ENCODE assay signal across 22 cellular contexts in genomic region chr10:100725869-100726426, GRCh38. TPM values are rescaled to one million over a fixed set of nuclear protein-coding genes. Genes with fewer than 3 reads are reported as not detected.
DNase-seq lines count a peak whose midpoint lies in the region; ATAC-seq, FAIRE-seq and TF ChIP-seq lines count a peak whose summit lies in the region.
"Had no signal": no experiment of that assay in that cellular context is flagged by ENCODE, and none has a peak within 500 bp of the region (broad histone marks: within the 10 kb centered on the region; RNA-seq: fewer than 3 reads in every experiment).

No MANE protein-coding gene starts in this region.

- ATAC-seq in SK-N-SH treated with all-trans-retinoic acid at 6 μM for 48 hours: no peak
- ATAC-seq: A549, HepG2 had no signal

- H3K18ac ChIP-seq in H1 (ENCODE audit: extremely low read depth, low read length): no peak overlapping the region

- TF ChIP-seq CTCF in SK-N-SH (IDR thresholded peaks at IDR 0.05) (no peak), H1 (IDR thresholded peaks at IDR 0.05; ENCODE audit: control extremely low read depth in 1 of 3, insufficient read depth in 1 of 3, low read depth in 1 of 3, low read length in 3 of 3) (no peak), nephron progenitor cell (IDR thresholded peaks at IDR 0.05) (no peak), spleen (IDR thresholded peaks at IDR 0.05 in 8 of 11, conservative IDR thresholded peaks at IDR 0.05 in 3 of 11) (no peak), OCI-LY7 (conservative IDR thresholded peaks at IDR 0.05; ENCODE audit: low read length) (no peak)

- no peak overlapping the region for H2BK120ac ChIP-seq in H1 (replicated peaks; ENCODE audit: low read depth, low read length)

- H4K20me1 ChIP-seq in SK-N-SH (ENCODE audit: insufficient read depth) (no peaks in the 10 kb centered on the region), H1 (replicated peaks in 1 of 2; ENCODE audit: control insufficient read depth in 1 of 2, insufficient read depth in 2 of 2, low read length in 2 of 2) (peaks cover 16 to 23% of the 10 kb centered on the region in 2 experiments), OCI-LY7 (ENCODE audit: insufficient read depth, low read length) (no peaks in the 10 kb centered on the region)

- H2AK5ac ChIP-seq in H1 (ENCODE audit: low read depth, low read length): peak overlapping the region; percentile 45; the same call in 1 of the 2 replicates

- H3K4me2 ChIP-seq in SK-N-SH (no peak overlapping the region), H1 (ENCODE audit: insufficient read depth in 1 of 2, low read depth in 2 of 2, low read length in 2 of 2) (no peak overlapping the region), OCI-LY7 (ENCODE audit: low read length) (no peak overlapping the region)
- H3K4me2 ChIP-seq: A549 had no signal

- H3K4me1 Mint-ChIP-seq in nephron progenitor cell: peaks cover 62% of the 10 kb centered on the region

- H3K4me3 Mint-ChIP-seq in nephron progenitor cell: peak overlapping the region; percentile 47
- H3K4me3 Mint-ChIP-seq: CD4-positive, alpha-beta T cell had no signal

- no peak overlapping the region; the same call in 1 of the 2 replicates for H2BK20ac ChIP-seq in H1 (ENCODE audit: low read length)

- H3K36me3 ChIP-seq in SK-N-SH (replicated peaks in 1 of 2; ENCODE audit: control insufficient read depth in 1 of 2, insufficient read depth in 2 of 2, low read length in 1 of 2): no peaks in the 10 kb centered on the region
- peaks cover 0 to 11% (median 0%) of the 10 kb centered on the region in 4 experiments; a peak in 1 of 8 replicates for H3K36me3 ChIP-seq in H1 (ENCODE audit: control insufficient read depth in 2 of 4, insufficient read depth in 4 of 4, low read length in 3 of 4)
- H3K36me3 ChIP-seq in spleen: no peaks in the 10 kb centered on the region
- no peaks in the 10 kb centered on the region for H3K36me3 ChIP-seq in OCI-LY7 (ENCODE audit: insufficient read depth, low read length)

- no peak overlapping the region for H4K91ac ChIP-seq in H1 (replicated peaks; ENCODE audit: insufficient read length, low read length)

- H2BK15ac ChIP-seq in H1 (ENCODE audit: low read length): no peak overlapping the region

- H3K27ac ChIP-seq in SK-N-SH (ENCODE audit: low read depth in 2 of 2, low read length in 1 of 2) (no peak overlapping the region), H1 (ENCODE audit: low read depth, low read length) (no peak overlapping the region), spleen (no peak overlapping the region), OCI-LY7 (ENCODE audit: low read depth, low read length, poor library complexity, severe bottlenecking) (no peak overlapping the region)
- H3K27ac ChIP-seq: 22Rv1, A549, C4-2B had no signal

- no peak overlapping the region for H3K9ac ChIP-seq in SK-N-SH
- no peak overlapping the region for H3K9ac ChIP-seq in H1 (replicated peaks in 1 of 4; ENCODE audit: extremely low read depth in 1 of 4, low read depth in 3 of 4, low read length in 3 of 4)

- H3K36me3 Mint-ChIP-seq in nephron progenitor cell (ENCODE audit: low read depth): no peaks in the 10 kb centered on the region
- H3K36me3 Mint-ChIP-seq: IgD-negative memory B cell had no signal

- intact Hi-C loops in spleen (cut with DNase I; ENCODE audit: low total_unique reads): no loop called here
- intact Hi-C loops in OCI-LY7 (cut with micrococcal nuclease; ENCODE audit: unreplicated experiment): no loop called here

- peak; percentile 30 for DNase-seq in SK-N-SH
- no peak for DNase-seq in H1 (ENCODE audit: low read depth in 1 of 2, low spot score in 2 of 2)
- no peak for DNase-seq in nephron progenitor cell
- DNase-seq in spleen: peak; percentile 42
- DNase-seq in NCI-H187 (lab: John Stamatoyannopoulos, UW): no peak
- no peak for DNase-seq in OCI-LY7 (ENCODE audit: low spot score)
- no peak for DNase-seq in HT-29 (ENCODE audit: low spot score)
- DNase-seq: AML-193; CD4-positive, alpha-beta T cell; GOT3; HCEC 1CT had no signal

- CTCF ChIA-PET in SK-N-SH (lab: Yijun Ruan, JAX): interaction anchor here (1.2 to 2.9 kb wide), 5 partner anchors 14 to 164 kb away, joined by 3 to 20 read pairs (median 11); no protein-coding TSS in a partner anchor
- CTCF ChIA-PET in H1 (lab: Charles Lee; ENCODE audit: partially characterized antibody): interaction anchor here (0.8 to 7.5 kb wide), 13 partner anchors 10 to 416 kb away, joined by 3 to 95 read pairs (median 4); no protein-coding TSS in a partner anchor
- CTCF ChIA-PET in OCI-LY7 (lab: Charles Lee; ENCODE audit: unreplicated experiment): no interaction called here

- H2BK12ac ChIP-seq in H1 (ENCODE audit: low read depth, low read length): peak overlapping the region; percentile 50; the same call in 1 of the 2 replicates

- peaks cover 85% of the 10 kb centered on the region for H3K27me3 ChIP-seq in SK-N-SH (ENCODE audit: insufficient read depth)
- H3K27me3 ChIP-seq in H1 (replicated peaks in 1 of 4; ENCODE audit: control insufficient read depth in 3 of 4, extremely low read depth in 1 of 4, insufficient read depth in 3 of 4, low read length in 3 of 4): peaks cover 86 to 98% (median 95%) of the 10 kb centered on the region in 4 experiments
- H3K27me3 ChIP-seq in spleen (replicated peaks in 1 of 7): peaks cover 8 to 100% (median 83%) of the 10 kb centered on the region in 7 donors

- no peak overlapping the region for H4K8ac ChIP-seq in H1 (ENCODE audit: extremely low read depth, insufficient read depth, low read length)

- H2AFZ ChIP-seq in SK-N-SH (ENCODE audit: low read depth): no peak overlapping the region
- H2AFZ ChIP-seq in H1 (ENCODE audit: low read length): no peak overlapping the region
- no peak overlapping the region for H2AFZ ChIP-seq in OCI-LY7 (ENCODE audit: low read length)

- peaks cover 0 to 9% of the 10 kb centered on the region in 2 experiments; a peak in 1 of 4 replicates for H3K4me1 ChIP-seq in SK-N-SH (ENCODE audit: control insufficient read depth in 1 of 2, insufficient read depth in 2 of 2, low read depth in 1 of 2, low read length in 1 of 2)
- peaks cover under 1 to 12% (median 2%) of the 10 kb centered on the region in 4 experiments; a peak in 6 of 7 replicates for H3K4me1 ChIP-seq in H1 (replicated peaks in 1 of 4; ENCODE audit: control insufficient read depth in 3 of 4, insufficient read depth in 4 of 4, low read length in 3 of 4)
- H3K4me1 ChIP-seq in spleen: peaks cover 13 to 35% (median 30%) of the 10 kb centered on the region in 6 donors
- H3K4me1 ChIP-seq in OCI-LY7 (ENCODE audit: insufficient read depth, low read length, poor library complexity, severe bottlenecking): no peaks in the 10 kb centered on the region

- no peaks in the 10 kb centered on the region for H3K9me2 ChIP-seq in SK-N-SH
- H3K9me2 ChIP-seq in OCI-LY7 (ENCODE audit: insufficient read depth, low read length): no peaks in the 10 kb centered on the region

- no peak overlapping the region for H3K56ac ChIP-seq in H1 (replicated peaks; ENCODE audit: insufficient read length, low read depth, low read length)

- peaks cover 2% of the 10 kb centered on the region; the same call in 1 of the 2 replicates for H3K23me2 ChIP-seq in H1 (ENCODE audit: low read depth, low read length)

- no peaks in the 10 kb centered on the region for H3F3A ChIP-seq in SK-N-SH (replicated peaks; ENCODE audit: insufficient read depth)

- H3K4me3 ChIP-seq in SK-N-SH (ENCODE audit: low read depth in 2 of 2, low read length in 1 of 2) (no peak overlapping the region), H1 (ENCODE audit: extremely low read depth in 1 of 4, insufficient read depth in 2 of 4, low read depth in 3 of 4, low read length in 4 of 4) (no peak overlapping the region), spleen (no peak overlapping the region), OCI-LY7 (ENCODE audit: low read depth, low read length, poor library complexity, severe bottlenecking) (no peak overlapping the region)
- H3K4me3 ChIP-seq: A549 had no signal

- no TSS peak for BruUV-seq in OCI-LY7 (replicated peaks; lab: Mats Ljungman, UMichigan)

- no peak for FAIRE-seq in H1 (lab: Jason Lieb, UNC)
- FAIRE-seq: A549, D721Med, G401.6, GM12891, HepG2 had no signal

- no peak overlapping the region for H3K4ac ChIP-seq in H1 (replicated peaks; ENCODE audit: insufficient read length, low read depth, low read length)

- H3K79me1 ChIP-seq in H1 (ENCODE audit: low read depth, low read length): no peaks in the 10 kb centered on the region

- no peak overlapping the region for H3K14ac ChIP-seq in H1 (ENCODE audit: insufficient read length)

- no peaks in the 10 kb centered on the region for H3K9me3 Mint-ChIP-seq in nephron progenitor cell
- H3K9me3 Mint-ChIP-seq: CD4-positive, alpha-beta T cell had no signal

- peaks cover 34% of the 10 kb centered on the region for H3K27me3 Mint-ChIP-seq in nephron progenitor cell (ENCODE audit: low read depth, poor library complexity)

- no peak for TF ChIP-seq RAD21 in SK-N-SH (IDR thresholded peaks at IDR 0.05; ENCODE audit: low read length)
- no peak for TF ChIP-seq RAD21 in H1 (IDR thresholded peaks at IDR 0.05 in 1 of 2, conservative IDR thresholded peaks at IDR 0.05 in 1 of 2; ENCODE audit: low read depth in 2 of 2, low read length in 2 of 2)

- TF ChIP-seq EP300 in SK-N-SH (IDR thresholded peaks at IDR 0.05; ENCODE audit: borderline replicate concordance in 1 of 2, low read depth in 1 of 2, low read length in 1 of 2) (no peak), H1 (IDR thresholded peaks at IDR 0.05; ENCODE audit: borderline replicate concordance in 1 of 2, low read depth in 2 of 2, low read length in 2 of 2) (no peak)

- H3K9me3 ChIP-seq in SK-N-SH (no peaks in the 10 kb centered on the region), H1 (ENCODE audit: insufficient read depth in 2 of 2, low read depth in 1 of 2, low read length in 1 of 2) (no peaks in the 10 kb centered on the region), spleen (no peaks in the 10 kb centered on the region), OCI-LY7 (ENCODE audit: low read length) (no peaks in the 10 kb centered on the region)
- H3K9me3 ChIP-seq: A549, Caco-2 had no signal

- no peak overlapping the region for H3K27ac Mint-ChIP-seq in nephron progenitor cell
- H3K27ac Mint-ChIP-seq: CD4-positive, alpha-beta T cell had no signal

- no peak overlapping the region for H4K5ac ChIP-seq in H1 (ENCODE audit: insufficient read length, low read depth, low read length)

- no peaks in the 10 kb centered on the region for H3K79me2 ChIP-seq in SK-N-SH (ENCODE audit: insufficient read depth)
- H3K79me2 ChIP-seq in H1 (ENCODE audit: control insufficient read depth in 1 of 2, insufficient read depth in 2 of 2, low read length in 2 of 2): no peaks in the 10 kb centered on the region
- no peaks in the 10 kb centered on the region for H3K79me2 ChIP-seq in OCI-LY7 (ENCODE audit: insufficient read depth, low read depth, low read length)

- TF ChIP-seq POLR2A in H1 (IDR thresholded peaks at IDR 0.05; ENCODE audit: control extremely low read depth in 1 of 2, low read depth in 2 of 2, low read length in 2 of 2) (no peak), spleen (IDR thresholded peaks at IDR 0.05) (no peak)

- POLR2A ChIA-PET in SK-N-SH (lab: Yijun Ruan, JAX) (no interaction called here), H1 (lab: Charles Lee; ENCODE audit: partially characterized antibody) (interaction anchor here (1.3 kb wide), 1 partner anchor 163 kb away, joined by 4 read pairs; no protein-coding TSS in a partner anchor), OCI-LY7 (lab: Charles Lee) (no interaction called here)

- no peak overlapping the region for H3K23ac ChIP-seq in H1 (ENCODE audit: insufficient read length)

- 85% methylated on average over 2 of the region's 2 CpGs for WGBS in SK-N-SH (ENCODE audit: low lambda C conversion rate)
- 96% methylated on average over 2 of the region's 2 CpGs; no CpG with 5 or more reads in 1 of the 2 experiments for WGBS in H1 (ENCODE audit: extremely low coverage in 1 of 2, insufficient coverage in 1 of 2, insufficient read length in 1 of 2, insufficient replicate concordance in 2 of 2, low coverage in 1 of 2, low lambda C conversion rate in 2 of 2, missing lambda C conversion rate in 1 of 2), 2 experiments
- 93 to 100% (median 97%) methylated on average over 2 of the region's 2 CpGs for WGBS in spleen, 5 donors

- H2BK5ac ChIP-seq in H1 (ENCODE audit: low read depth, low read length): no peak overlapping the region

RNA-seq across cellular contexts. Expression of gene PAX2, which starts 19.4 kb away (rescaled TPM):
- not detected in 2 replicates for polyA plus RNA-seq in SK-N-SH (2012; rRNA removed)
- not detected in 2 replicates for polyA plus RNA-seq in SK-N-SH (2012; cell fraction: cytosol; rRNA removed)
- 0.08 TPM in 1 of 2 replicates, not detected in the other for polyA plus RNA-seq in SK-N-SH (2012; cell fraction: nucleus; rRNA removed)
- not detected in 2 replicates for total RNA-seq in H1 (2021; fragmentation: NEBNext Ultra II Directional; extraction: Animal tissue kit (Norgen Biotek cat#: 25700))
- polyA plus RNA-seq in H1 (2011; rRNA removed): 0.02 TPM in 1 of 2 replicates, not detected in the other
- not detected for polyA plus RNA-seq in H1 (2011; cell fraction: cytosol; rRNA removed)
- polyA plus RNA-seq in H1 (2011; cell fraction: nucleus; rRNA removed): not detected
- polyA plus RNA-seq in H1 (2012, experiment 1 of 2): 0.05 TPM in 1 of 4 replicates, not detected in the others
- polyA plus RNA-seq in H1 (2012, experiment 2 of 2): not detected
- polyA plus RNA-seq in H1 (2013, experiment 1 of 2): not detected
- polyA plus RNA-seq in H1 (2013, experiment 2 of 2): 0.06 TPM
- not detected in 2 replicates for polyA minus RNA-seq in H1 (2011; rRNA and poly(A)+ RNA removed)
- not detected for polyA minus RNA-seq in H1 (2011; cell fraction: cytosol; rRNA and poly(A)+ RNA removed)
- not detected for polyA minus RNA-seq in H1 (2011; cell fraction: nucleus; rRNA and poly(A)+ RNA removed)
- not detected for total RNA-seq in spleen
- not detected for polyA plus RNA-seq in spleen
- not detected in 2 replicates for total RNA-seq in OCI-LY7 (2014; rRNA removed; shearing (Covaris generic))
- total RNA-seq in OCI-LY7 (2022): not detected in 2 replicates
- not detected in 2 replicates for total RNA-seq in HT-29 (2014; rRNA removed; shearing (Covaris generic))
- total RNA-seq: CD4-positive, alpha-beta T cell; HepG2 had no signal
- polyA plus RNA-seq: BJ, HepG2, IgD-negative memory B cell had no signal

Comparison
In these comparisons a context has a peak if more than half of its experiments do, and no peak if none do; other contexts are left out.
1. DNase-seq: peak in SK-N-SH (single experiment) and spleen (single experiment); none in H1 (0 of 2), nephron progenitor cell (single experiment), NCI-H187 (0 of 2), OCI-LY7 (single experiment) and HT-29 (single experiment).